ENCODE assay signal across 8 cellular contexts in the genomic region with DNA sequence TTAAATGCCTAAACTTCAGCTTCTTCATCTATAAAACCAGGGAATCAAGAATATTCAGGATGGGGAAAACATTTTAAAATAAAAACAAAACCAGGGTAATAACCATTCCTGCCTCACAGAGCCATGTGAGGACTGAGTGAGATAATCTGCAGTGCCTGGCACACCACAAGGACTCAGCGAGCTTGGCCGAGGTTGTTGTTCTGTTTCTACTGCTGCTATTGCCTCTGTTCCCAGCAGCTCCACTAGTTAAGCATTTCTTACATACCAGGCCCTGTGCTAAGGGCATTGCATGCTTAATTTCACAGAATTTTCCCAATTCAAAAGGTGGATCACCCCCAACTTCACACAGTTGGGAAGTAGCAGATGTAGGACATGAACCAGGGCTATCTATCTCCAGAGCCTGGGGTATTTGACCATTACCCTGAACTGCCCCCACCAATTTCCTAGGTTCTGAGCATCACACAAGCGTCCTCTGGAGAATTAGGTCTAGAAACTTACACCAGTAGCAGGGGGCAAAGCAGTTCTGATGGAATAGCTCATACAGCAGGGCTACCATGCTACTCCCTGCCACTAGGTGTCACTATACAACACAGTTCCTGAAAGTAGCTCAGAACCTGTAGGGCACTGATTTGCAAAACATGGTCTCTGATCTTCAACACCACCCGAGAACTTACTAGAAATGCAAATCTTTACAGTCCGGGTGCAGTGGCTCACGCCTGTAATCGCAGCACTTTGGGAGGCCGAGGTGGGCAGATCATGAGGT.
DNase-seq lines count a peak whose midpoint lies in the region; ATAC-seq and TF ChIP-seq lines count a peak whose summit lies in the region.

No MANE protein-coding gene starts in this region.

- no peaks in the 10 kb centered on the region for H3K27me3 Mint-ChIP-seq in activated CD8-positive, alpha-beta memory T cell treated with anti-CD3 and anti-CD28 coated beads, Interleukin-2, amount 10 ng/mL, durations not matched to agents 7 days and 5 days

- H3F3A ChIP-seq in smooth muscle cell (ENCODE audit: low read depth) = peaks cover 33% of the 10 kb centered on the region

- DNase-seq in activated CD8-positive, alpha-beta memory T cell treated with anti-CD3 and anti-CD28 coated beads, Interleukin-2, amount 10 ng/mL, durations not matched to agents 7 days and 5 days = peak; percentile 51
- no peak for DNase-seq in activated CD8-positive, alpha-beta memory T cell treated with anti-CD3 and anti-CD28 coated beads for 24 hours
- DNase-seq in RWPE1 (ENCODE audit: low spot score) = no peak
- DNase-seq in fibroblast of peridontal ligament (ENCODE audit: extremely low read depth) = peak; percentile 67
- no peak for DNase-seq in smooth muscle cell (lab: John Stamatoyannopoulos, UW; ENCODE audit: unreplicated experiment)
- no peak for DNase-seq in GDM1 (lab: John Stamatoyannopoulos, UW)

- H3K4me1 ChIP-seq in smooth muscle cell (ENCODE audit: low read depth) = peaks cover 10% of the 10 kb centered on the region

- H4K20me1 ChIP-seq in smooth muscle cell (ENCODE audit: low read depth) = peaks cover 27% of the 10 kb centered on the region

- ATAC-seq in activated CD8-positive, alpha-beta memory T cell treated with anti-CD3 and anti-CD28 coated beads, Interleukin-2, amount 10 ng/mL, durations not matched to agents 7 days and 5 days = peak; percentile 55
- no peak for ATAC-seq in HG03135 (IDR thresholded peaks at IDR 0.05; ENCODE audit: unreplicated experiment)
- no peak for ATAC-seq in GM18502 (IDR thresholded peaks at IDR 0.05; ENCODE audit: poor library complexity, unreplicated experiment)

- H3K27me3 ChIP-seq in smooth muscle cell (ENCODE audit: low read depth) = no peaks in the 10 kb centered on the region

- WGBS in smooth muscle cell (ENCODE audit: low lambda C conversion rate) = 93% methylated on average over 8 of the region's 8 CpGs

- H3K27ac ChIP-seq in RWPE1 (peak overlapping the region; percentile 85), smooth muscle cell (ENCODE audit: low read depth) (peak overlapping the region; percentile 83)

- no peaks in the 10 kb centered on the region for H3K36me3 ChIP-seq in smooth muscle cell (ENCODE audit: low read depth)

- H3K9me3 Mint-ChIP-seq in activated CD8-positive, alpha-beta memory T cell treated with anti-CD3 and anti-CD28 coated beads, Interleukin-2, amount 10 ng/mL, durations not matched to agents 7 days and 5 days (ENCODE audit: low read depth) = peaks cover 15% of the 10 kb centered on the region

- no peak overlapping the region for H2AFZ ChIP-seq in smooth muscle cell (ENCODE audit: low read depth)

- CTCF ChIA-PET in activated CD8-positive, alpha-beta memory T cell treated with anti-CD3 and anti-CD28 coated beads, Interleukin-2, amount 10 ng/mL, durations not matched to agents 7 days and 5 days (lab: Charles Lee) = interaction anchor here (0.6 to 4.8 kb wide), 29 partner anchors 9 to 246 kb away, joined by 3 to 87 read pairs (median 4); a partner anchor contains a TSS
- CTCF ChIA-PET in RWPE1 (lab: Yijun Ruan, JAX) = interaction anchor here (0.5 to 2.0 kb wide), 11 partner anchors 11 to 1376 kb away, joined by 3 to 9 read pairs (median 4); a partner anchor contains a TSS

- H3K9me3 ChIP-seq in smooth muscle cell (replicated peaks; ENCODE audit: low read depth) = no peaks in the 10 kb centered on the region

- H3K4me3 Mint-ChIP-seq in activated CD8-positive, alpha-beta memory T cell treated with anti-CD3 and anti-CD28 coated beads, Interleukin-2, amount 10 ng/mL, durations not matched to agents 7 days and 5 days = no peak overlapping the region

- POLR2A ChIA-PET in RWPE1 (lab: Yijun Ruan, JAX; ENCODE audit: low non-redundant PET) = no interaction called here

- H3K4me2 ChIP-seq in smooth muscle cell = no peak overlapping the region

- no peak overlapping the region for H3K4me3 ChIP-seq in smooth muscle cell

- H3K4me1 Mint-ChIP-seq in activated CD8-positive, alpha-beta memory T cell treated with anti-CD3 and anti-CD28 coated beads, Interleukin-2, amount 10 ng/mL, durations not matched to agents 7 days and 5 days = peaks cover 16% of the 10 kb centered on the region

- no peak overlapping the region for H3K27ac Mint-ChIP-seq in activated CD8-positive, alpha-beta memory T cell treated with anti-CD3 and anti-CD28 coated beads, Interleukin-2, amount 10 ng/mL, durations not matched to agents 7 days and 5 days

- no peak; the same call in 1 of the 2 replicates for TF ChIP-seq CTCF in RWPE1 (conservative IDR thresholded peaks at IDR 0.05; ENCODE audit: low read depth)
- TF ChIP-seq CTCF in smooth muscle cell (IDR thresholded peaks at IDR 0.05; ENCODE audit: borderline replicate concordance, insufficient read depth, poor library complexity, severe bottlenecking) = peak; percentile 60

- peaks cover 48% of the 10 kb centered on the region for H3K36me3 Mint-ChIP-seq in activated CD8-positive, alpha-beta memory T cell treated with anti-CD3 and anti-CD28 coated beads, Interleukin-2, amount 10 ng/mL, durations not matched to agents 7 days and 5 days

- peaks cover 22% of the 10 kb centered on the region for H3K79me2 ChIP-seq in smooth muscle cell (ENCODE audit: low read depth)

- H3K9ac ChIP-seq in smooth muscle cell (ENCODE audit: low read depth) = no peak overlapping the region

Comparison
In these comparisons a context has a peak if more than half of its experiments do, and no peak if none do; other contexts are left out.
1. DNase-seq: peak in activated CD8-positive, alpha-beta memory T cell treated with anti-CD3 and anti-CD28 coated beads, Interleukin-2, amount 10 ng/mL, durations not matched to agents 7 days and 5 days (single experiment) and fibroblast of peridontal ligament (single experiment); none in activated CD8-positive, alpha-beta memory T cell treated with anti-CD3 and anti-CD28 coated beads for 24 hours (single experiment), RWPE1 (single experiment), smooth muscle cell (single experiment) and GDM1 (single experiment).